Comparison of ENCODE assay signal across 22 cellular contexts in genomic region chr19:50001775-50002174, GRCh38. TPM values are rescaled to one million over a fixed set of nuclear protein-coding genes. Genes with fewer than 3 reads are reported as not detected.
DNase-seq lines count a peak whose midpoint lies in the region; ATAC-seq and TF ChIP-seq lines count a peak whose summit lies in the region.
"Had no signal": no experiment of that assay in that cellular context is flagged by ENCODE, and none has a peak within 500 bp of the region (broad histone marks: within the 10 kb centered on the region; RNA-seq: fewer than 3 reads in every experiment).

No MANE protein-coding gene starts in this region.

- no peaks in the 10 kb centered on the region for H3K27me3 Mint-ChIP-seq in activated naive CD8-positive, alpha-beta T cell treated with anti-CD3 and anti-CD28 coated beads, Interleukin-2, amount 50 U/mL, for 24 hours
- no peaks in the 10 kb centered on the region for H3K27me3 Mint-ChIP-seq in activated naive CD8-positive, alpha-beta T cell treated with anti-CD3 and anti-CD28 coated beads for 36 hours
- H3K27me3 Mint-ChIP-seq in nephron progenitor cell (ENCODE audit: low read depth, poor library complexity) = no peaks in the 10 kb centered on the region
- H3K27me3 Mint-ChIP-seq: B cell; CD4-positive, CD25-positive, alpha-beta regulatory T cell had no signal

- peaks cover 48% of the 10 kb centered on the region for H3K4me1 Mint-ChIP-seq in activated naive CD8-positive, alpha-beta T cell treated with anti-CD3 and anti-CD28 coated beads, Interleukin-2, amount 50 U/mL, for 24 hours
- H3K4me1 Mint-ChIP-seq in activated naive CD8-positive, alpha-beta T cell treated with anti-CD3 and anti-CD28 coated beads for 36 hours = peaks cover 24% of the 10 kb centered on the region
- H3K4me1 Mint-ChIP-seq in nephron progenitor cell = peaks cover 4% of the 10 kb centered on the region

- no peak overlapping the region for H3K27ac ChIP-seq in HEK293 (ENCODE audit: extremely low read depth, low read depth, low read length)
- H3K27ac ChIP-seq: 22Rv1, BLaER1, C4-2B, GM23248 had no signal

- peaks cover 5% of the 10 kb centered on the region; the same call in 1 of the 2 replicates for H3K4me1 ChIP-seq in HEK293 (ENCODE audit: control insufficient read depth, insufficient read depth, low read length)
- H3K4me1 ChIP-seq: Caco-2 had no signal

- CTCF ChIA-PET in HEK293 (lab: Yijun Ruan, JAX) = interaction anchor here (1.0 to 1.4 kb wide), 2 partner anchors 16 to 71 kb away, joined by 3 read pairs; no protein-coding TSS in a partner anchor

- H3K4me3 ChIP-seq in HEK293 (ENCODE audit: low read depth, low read length) = no peak overlapping the region
- H3K4me3 ChIP-seq: BLaER1, GM12878, GM23248 had no signal

- H3K4me3 Mint-ChIP-seq in activated naive CD8-positive, alpha-beta T cell treated with anti-CD3 and anti-CD28 coated beads, Interleukin-2, amount 50 U/mL, for 24 hours = no peak overlapping the region
- no peak overlapping the region for H3K4me3 Mint-ChIP-seq in activated naive CD8-positive, alpha-beta T cell treated with anti-CD3 and anti-CD28 coated beads for 36 hours
- H3K4me3 Mint-ChIP-seq in nephron progenitor cell = no peak overlapping the region
- H3K4me3 Mint-ChIP-seq: B cell; CD4-positive, CD25-positive, alpha-beta regulatory T cell; CD8-positive, alpha-beta T cell had no signal

- H3K9me3 ChIP-seq in HEK293 (ENCODE audit: control insufficient read depth, insufficient read depth, low read depth, low read length) = no peaks in the 10 kb centered on the region
- H3K9me3 ChIP-seq: BLaER1, Caco-2 had no signal

- peak overlapping the region; percentile 31 for H3K27ac Mint-ChIP-seq in activated naive CD8-positive, alpha-beta T cell treated with anti-CD3 and anti-CD28 coated beads, Interleukin-2, amount 50 U/mL, for 24 hours
- no peak overlapping the region for H3K27ac Mint-ChIP-seq in activated naive CD8-positive, alpha-beta T cell treated with anti-CD3 and anti-CD28 coated beads for 36 hours
- H3K27ac Mint-ChIP-seq in nephron progenitor cell = peak overlapping the region; percentile 57
- H3K27ac Mint-ChIP-seq: B cell; CD8-positive, alpha-beta T cell had no signal

- H3K36me3 Mint-ChIP-seq in activated naive CD8-positive, alpha-beta T cell treated with anti-CD3 and anti-CD28 coated beads, Interleukin-2, amount 50 U/mL, for 24 hours (ENCODE audit: low read depth) = peaks cover 42% of the 10 kb centered on the region
- H3K36me3 Mint-ChIP-seq in activated naive CD8-positive, alpha-beta T cell treated with anti-CD3 and anti-CD28 coated beads for 36 hours = peaks cover 13% of the 10 kb centered on the region
- H3K36me3 Mint-ChIP-seq in nephron progenitor cell (ENCODE audit: low read depth) = peaks cover 19% of the 10 kb centered on the region

- no peak for ATAC-seq in activated naive CD8-positive, alpha-beta T cell treated with anti-CD3 and anti-CD28 coated beads, Interleukin-2, amount 50 U/mL, for 24 hours
- ATAC-seq: CD8-positive, alpha-beta T cell; GM12878 had no signal

- POLR2A ChIA-PET in HEK293 (lab: Yijun Ruan, JAX) = interaction anchor here (0.8 to 1.1 kb wide), 2 partner anchors 72 to 82 kb away, joined by 3 read pairs; no protein-coding TSS in a partner anchor

- no peak for DNase-seq in activated naive CD8-positive, alpha-beta T cell treated with anti-CD3 and anti-CD28 coated beads, Interleukin-2, amount 50 U/mL, for 24 hours
- DNase-seq in activated naive CD8-positive, alpha-beta T cell treated with anti-CD3 and anti-CD28 coated beads for 36 hours = no peak
- no peak for DNase-seq in nephron progenitor cell
- no peak for DNase-seq in foreskin melanocyte
- no peak for DNase-seq in kidney glomerular epithelial cell (lab: John Stamatoyannopoulos, UW)
- DNase-seq: Caco-2; CD4-positive, CD25-positive, alpha-beta regulatory T cell; CD8-positive, alpha-beta T cell; DMS153; DMS79; EL; GDM1; GM23248; H7; HCEC 1CT had no signal

- H3K36me3 ChIP-seq in HEK293 (ENCODE audit: control insufficient read depth in 2 of 2, insufficient read depth in 1 of 2, low read length in 2 of 2) = peaks cover 32 to 82% of the 10 kb centered on the region in 2 experiments

- no peaks in the 10 kb centered on the region for H3K9me3 Mint-ChIP-seq in activated naive CD8-positive, alpha-beta T cell treated with anti-CD3 and anti-CD28 coated beads, Interleukin-2, amount 50 U/mL, for 24 hours
- H3K9me3 Mint-ChIP-seq in activated naive CD8-positive, alpha-beta T cell treated with anti-CD3 and anti-CD28 coated beads for 36 hours = no peaks in the 10 kb centered on the region
- no peaks in the 10 kb centered on the region for H3K9me3 Mint-ChIP-seq in nephron progenitor cell
- H3K9me3 Mint-ChIP-seq: CD8-positive, alpha-beta T cell had no signal

- TF ChIP-seq CTCF in HEK293 (tag by site-specific recombination; IDR thresholded peaks at IDR 0.05) = no peak
- TF ChIP-seq CTCF in nephron progenitor cell (IDR thresholded peaks at IDR 0.05) = no peak

TF ChIP-seq in HEK293, 187 proteins besides CTCF, POLR2A, EP300 and RAD21:
- TF ChIP-seq ZNF133 (tag by site-specific recombination; IDR thresholded peaks at IDR 0.05) (no peak), SCRT2 (tag by site-specific recombination; IDR thresholded peaks at IDR 0.05) (peak; percentile 63)
TF ChIP-seq in HEK293: peak in this region for 1.

RNA-seq across cellular contexts. Expression of gene VRK3, which starts 23.4 kb away (rescaled TPM):
- 10 to 100 TPM; 43.1 to 48.8 TPM for total RNA-seq in activated naive CD8-positive, alpha-beta T cell treated with anti-CD3 and anti-CD28 coated beads for 36 hours

RNA-seq across cellular contexts. Expression of gene ZNF473, which starts 24.0 kb away (rescaled TPM):
- 1 to 10 TPM; 8.1 to 9.1 TPM for total RNA-seq in activated naive CD8-positive, alpha-beta T cell treated with anti-CD3 and anti-CD28 coated beads for 36 hours

RNA-seq across cellular contexts. Expression of gene SIGLEC11, which starts 40.8 kb away (rescaled TPM):
- not detected for total RNA-seq in activated naive CD8-positive, alpha-beta T cell treated with anti-CD3 and anti-CD28 coated beads for 36 hours
- total RNA-seq: B cell; Caco-2; CD4-positive, CD25-positive, alpha-beta regulatory T cell; CD8-positive, alpha-beta T cell; GM12878; GM23248; H1; H7 had no signal
